1 cellular context compared by ENCODE assay signal in genomic region chr20:62143118-62143975, GRCh38.
A peak's percentile ranks its signal among the peaks of the same experiment; 100 is the strongest.
TF ChIP-seq lines count a peak whose summit lies in the region.

Gene PSMA7, minus strand, starts transcription at chr20:62143394. Its CDS starts 91 bp downstream, at chr20:62143303.
Gene SS18L1, plus strand, starts transcription at chr20:62143769. Its CDS starts 52 bp downstream, at chr20:62143821.

TF ChIP-seq in HEK293, 187 proteins besides CTCF, POLR2A, EP300 and RAD21 (continued from another document):
- TF ChIP-seq ZNF18 (tag by site-specific recombination; IDR thresholded peaks at IDR 0.05), result no peak
- TF ChIP-seq ZNF629 (tag by site-specific recombination; IDR thresholded peaks at IDR 0.05), result no peak
- no peak for TF ChIP-seq ATF2 (tag by site-specific recombination; IDR thresholded peaks at IDR 0.05; ENCODE audit: low read depth)
- TF ChIP-seq ZBTB44 (tag by site-specific recombination; IDR thresholded peaks at IDR 0.05), result no peak
- 0 out of 2 replicates have a peak, but pooled peaks have one; percentile 39 for TF ChIP-seq KLF17 (tag by site-specific recombination; IDR thresholded peaks at IDR 0.05)
- TF ChIP-seq ZBTB8A (tag by site-specific recombination; IDR thresholded peaks at IDR 0.05), result peak; percentile 95
- TF ChIP-seq ZNF146 (tag by site-specific recombination; IDR thresholded peaks at IDR 0.05), result no peak
- no peak for TF ChIP-seq ZNF664 (tag by site-specific recombination; IDR thresholded peaks at IDR 0.05)
- no peak for TF ChIP-seq RBAK (tag by site-specific recombination; IDR thresholded peaks at IDR 0.05)
- TF ChIP-seq ZSCAN23 (tag by site-specific recombination; IDR thresholded peaks at IDR 0.05), result no peak
- no peak for TF ChIP-seq ZNF350 (tag by site-specific recombination; IDR thresholded peaks at IDR 0.05)
- TF ChIP-seq ZBTB1 (tag by site-specific recombination; IDR thresholded peaks at IDR 0.05), result no peak
- TF ChIP-seq ZNF639 (tag by site-specific recombination; IDR thresholded peaks at IDR 0.05), result no peak
- TF ChIP-seq ZNF148 (tag by site-specific recombination; IDR thresholded peaks at IDR 0.05; ENCODE audit: borderline replicate concordance), result no peak
- TF ChIP-seq ZNF707 (tag by site-specific recombination; IDR thresholded peaks at IDR 0.05), result no peak
- TF ChIP-seq ZNF112 (tag by site-specific recombination; IDR thresholded peaks at IDR 0.05), result no peak
- no peak for TF ChIP-seq ZBTB6 (tag by site-specific recombination; IDR thresholded peaks at IDR 0.05)
- TF ChIP-seq ZNF266 (tag by site-specific recombination; IDR thresholded peaks at IDR 0.05; ENCODE audit: low read depth), result no peak
- no peak for TF ChIP-seq ZNF658 (tag by site-specific recombination; IDR thresholded peaks at IDR 0.05)
